ENCODE assay signal across 1 cellular context in the genomic region with DNA sequence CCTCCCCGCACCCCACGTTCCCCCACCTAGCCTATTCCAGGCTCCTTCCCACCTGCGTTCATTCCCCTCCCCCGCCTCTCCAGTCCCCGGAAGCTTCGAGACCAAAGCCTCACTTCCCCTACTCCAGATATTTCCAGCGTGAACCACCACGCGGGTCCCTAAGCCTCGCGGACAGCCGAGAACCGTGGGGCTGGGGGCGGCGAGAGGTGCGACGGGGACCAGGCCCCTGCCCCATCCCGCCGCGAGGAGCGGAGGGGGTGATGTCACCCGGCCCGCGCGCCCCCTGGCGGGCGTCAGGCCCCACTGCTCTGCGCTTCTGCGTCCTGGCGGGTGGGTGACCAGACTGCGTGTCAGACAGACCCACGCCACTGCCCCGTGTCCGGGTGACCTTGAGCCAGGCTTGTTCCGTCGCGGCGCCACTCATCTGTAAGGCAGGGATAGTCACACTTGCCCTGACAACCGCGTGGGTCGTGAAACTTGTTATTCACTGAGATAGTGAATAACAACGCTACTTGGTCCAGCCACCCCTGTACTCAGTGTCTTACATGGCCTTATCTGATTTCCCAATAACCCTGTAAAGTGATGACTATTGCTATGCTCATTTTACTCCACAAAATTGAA.
TF ChIP-seq lines count a peak whose summit lies in the region.

No MANE protein-coding gene starts in this region.

TF ChIP-seq in K562, 482 proteins besides CTCF, POLR2A, EP300 and RAD21 (continued from another document and continues in another):
- TF ChIP-seq, protein P1, sequence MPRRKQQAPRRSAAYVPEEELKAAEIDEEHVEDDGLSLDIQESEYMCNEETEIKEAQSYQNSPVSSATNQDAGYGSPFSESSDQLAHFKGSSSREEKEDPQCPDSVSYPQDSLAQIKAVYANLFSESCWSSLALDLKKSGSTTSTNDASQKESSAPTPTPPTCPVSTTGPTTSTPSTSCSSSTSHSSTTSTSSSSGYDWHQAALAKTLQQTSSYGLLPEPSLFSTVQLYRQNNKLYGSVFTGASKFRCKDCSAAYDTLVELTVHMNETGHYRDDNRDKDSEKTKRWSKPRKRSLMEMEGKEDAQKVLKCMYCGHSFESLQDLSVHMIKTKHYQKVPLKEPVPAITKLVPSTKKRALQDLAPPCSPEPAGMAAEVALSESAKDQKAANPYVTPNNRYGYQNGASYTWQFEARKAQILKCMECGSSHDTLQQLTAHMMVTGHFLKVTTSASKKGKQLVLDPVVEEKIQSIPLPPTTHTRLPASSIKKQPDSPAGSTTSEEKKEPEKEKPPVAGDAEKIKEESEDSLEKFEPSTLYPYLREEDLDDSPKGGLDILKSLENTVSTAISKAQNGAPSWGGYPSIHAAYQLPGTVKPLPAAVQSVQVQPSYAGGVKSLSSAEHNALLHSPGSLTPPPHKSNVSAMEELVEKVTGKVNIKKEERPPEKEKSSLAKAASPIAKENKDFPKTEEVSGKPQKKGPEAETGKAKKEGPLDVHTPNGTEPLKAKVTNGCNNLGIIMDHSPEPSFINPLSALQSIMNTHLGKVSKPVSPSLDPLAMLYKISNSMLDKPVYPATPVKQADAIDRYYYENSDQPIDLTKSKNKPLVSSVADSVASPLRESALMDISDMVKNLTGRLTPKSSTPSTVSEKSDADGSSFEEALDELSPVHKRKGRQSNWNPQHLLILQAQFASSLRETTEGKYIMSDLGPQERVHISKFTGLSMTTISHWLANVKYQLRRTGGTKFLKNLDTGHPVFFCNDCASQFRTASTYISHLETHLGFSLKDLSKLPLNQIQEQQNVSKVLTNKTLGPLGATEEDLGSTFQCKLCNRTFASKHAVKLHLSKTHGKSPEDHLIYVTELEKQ (CRISPR knock-in tag; IDR thresholded peaks at IDR 0.05), result no peak
- TF ChIP-seq POLR3G (IDR thresholded peaks at IDR 0.05; ENCODE audit: extremely low read depth, insufficient read length, insufficient replicate concordance) (no peak), USF1 (CRISPR knock-in tag; IDR thresholded peaks at IDR 0.05) (no peak), HMG20B (CRISPR knock-in tag; IDR thresholded peaks at IDR 0.05) (no peak), DDX20 (tag; IDR thresholded peaks at IDR 0.05; ENCODE audit: low read depth) (no peak), ZNF639 (CRISPR knock-in tag; conservative IDR thresholded peaks at IDR 0.05 in 1 of 2, IDR thresholded peaks at IDR 0.05 in 1 of 2) (no peak), KLF10 (CRISPR knock-in tag; IDR thresholded peaks at IDR 0.05) (no peak), NRF1 (conservative IDR thresholded peaks at IDR 0.05 in 1 of 2, IDR thresholded peaks at IDR 0.05 in 1 of 2) (peak in 1 of 2 experiments; percentile 31; a peak in 2 of 4 replicates), ZBTB1 (CRISPR knock-in tag; IDR thresholded peaks at IDR 0.05; ENCODE audit: borderline replicate concordance, low read depth) (no peak; the same call in 1 of the 2 replicates), ZNF780A (CRISPR knock-in tag; IDR thresholded peaks at IDR 0.05) (no peak), SRF (CRISPR knock-in tag; IDR thresholded peaks at IDR 0.05) (no peak; a peak in 1 of 4 replicates), ELF2 (CRISPR knock-in tag; IDR thresholded peaks at IDR 0.05) (0 out of 2 replicates have a peak, but pooled peaks have one; percentile 70), CCNT2 (IDR thresholded peaks at IDR 0.05; ENCODE audit: borderline replicate concordance, extremely low read depth, insufficient read length, low read depth, low read length) (peak; percentile 97), MXD1 (CRISPR knock-in tag; IDR thresholded peaks at IDR 0.05; ENCODE audit: borderline replicate concordance, poor library complexity, severe bottlenecking) (no peak), NONO (IDR thresholded peaks at IDR 0.05; ENCODE audit: low read depth in 2 of 2, low read length in 1 of 2) (peak in 1 of 2 experiments; percentile 81; a peak in 2 of 4 replicates), MBD2 (IDR thresholded peaks at IDR 0.05; ENCODE audit: borderline replicate concordance, low read depth) (peak; percentile 33; the same call in 1 of the 2 replicates), ZFP30 (CRISPR knock-in tag; IDR thresholded peaks at IDR 0.05; ENCODE audit: borderline replicate concordance) (no peak), HNRNPLL (IDR thresholded peaks at IDR 0.05; ENCODE audit: low read depth, low read length, poor library complexity, severe bottlenecking) (no peak), ZNF431 (CRISPR knock-in tag; IDR thresholded peaks at IDR 0.05) (peak; percentile 72; the same call in 1 of the 2 replicates), ZNF395 (CRISPR knock-in tag; IDR thresholded peaks at IDR 0.05) (peak; percentile 79), EGR1 (conservative IDR thresholded peaks at IDR 0.05) (peak; percentile 38; the same call in 1 of the 2 replicates), NR3C1 (CRISPR knock-in tag; IDR thresholded peaks at IDR 0.05) (no peak), SREBF1 (IDR thresholded peaks at IDR 0.05; ENCODE audit: borderline replicate concordance, low read depth, low read length) (no peak), U2AF1 (optimal IDR thresholded peaks at IDR 0.05; ENCODE audit: low read depth, low read length) (peak; percentile 91), KAT2B (IDR thresholded peaks at IDR 0.05; ENCODE audit: low read depth, low read length) (no peak), CTCFL (IDR thresholded peaks at IDR 0.05; ENCODE audit: borderline replicate concordance, insufficient read depth, low read depth, low read length, poor library complexity, severe bottlenecking) (peak; percentile 97), SNIP1 (IDR thresholded peaks at IDR 0.05; ENCODE audit: low read depth) (no peak), SLC30A9 (CRISPR knock-in tag; IDR thresholded peaks at IDR 0.05) (no peak), TEAD2 (tag; IDR thresholded peaks at IDR 0.05) (no peak), DIDO1 (tag; IDR thresholded peaks at IDR 0.05; ENCODE audit: low read depth) (no peak), NBN (IDR thresholded peaks at IDR 0.05; ENCODE audit: low read depth) (peak; percentile 94), PHB2 (IDR thresholded peaks at IDR 0.05; ENCODE audit: low read depth) (no peak), E4F1 (CRISPR knock-in tag; IDR thresholded peaks at IDR 0.05; ENCODE audit: borderline replicate concordance) (no peak), HMGN3 (IDR thresholded peaks at IDR 0.05; ENCODE audit: borderline replicate concordance, extremely low read depth, insufficient read length, low read depth, low read length) (peak; percentile 95), ZNF79 (CRISPR knock-in tag; IDR thresholded peaks at IDR 0.05; ENCODE audit: low read depth) (no peak)
- TF ChIP-seq, protein P2, sequence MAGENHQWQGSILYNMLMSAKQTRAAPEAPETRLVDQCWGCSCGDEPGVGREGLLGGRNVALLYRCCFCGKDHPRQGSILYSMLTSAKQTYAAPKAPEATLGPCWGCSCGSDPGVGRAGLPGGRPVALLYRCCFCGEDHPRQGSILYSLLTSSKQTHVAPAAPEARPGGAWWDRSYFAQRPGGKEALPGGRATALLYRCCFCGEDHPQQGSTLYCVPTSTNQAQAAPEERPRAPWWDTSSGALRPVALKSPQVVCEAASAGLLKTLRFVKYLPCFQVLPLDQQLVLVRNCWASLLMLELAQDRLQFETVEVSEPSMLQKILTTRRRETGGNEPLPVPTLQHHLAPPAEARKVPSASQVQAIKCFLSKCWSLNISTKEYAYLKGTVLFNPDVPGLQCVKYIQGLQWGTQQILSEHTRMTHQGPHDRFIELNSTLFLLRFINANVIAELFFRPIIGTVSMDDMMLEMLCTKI (IDR thresholded peaks at IDR 0.05; ENCODE audit: partially characterized antibody), result no peak
- TF ChIP-seq, protein P3, sequence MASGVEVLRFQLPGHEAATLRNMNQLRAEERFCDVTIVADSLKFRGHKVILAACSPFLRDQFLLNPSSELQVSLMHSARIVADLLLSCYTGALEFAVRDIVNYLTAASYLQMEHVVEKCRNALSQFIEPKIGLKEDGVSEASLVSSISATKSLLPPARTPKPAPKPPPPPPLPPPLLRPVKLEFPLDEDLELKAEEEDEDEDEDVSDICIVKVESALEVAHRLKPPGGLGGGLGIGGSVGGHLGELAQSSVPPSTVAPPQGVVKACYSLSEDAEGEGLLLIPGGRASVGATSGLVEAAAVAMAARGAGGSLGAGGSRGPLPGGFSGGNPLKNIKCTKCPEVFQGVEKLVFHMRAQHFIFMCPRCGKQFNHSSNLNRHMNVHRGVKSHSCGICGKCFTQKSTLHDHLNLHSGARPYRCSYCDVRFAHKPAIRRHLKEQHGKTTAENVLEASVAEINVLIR (CRISPR knock-in tag; IDR thresholded peaks at IDR 0.05), result no peak
- TF ChIP-seq, protein P4, sequence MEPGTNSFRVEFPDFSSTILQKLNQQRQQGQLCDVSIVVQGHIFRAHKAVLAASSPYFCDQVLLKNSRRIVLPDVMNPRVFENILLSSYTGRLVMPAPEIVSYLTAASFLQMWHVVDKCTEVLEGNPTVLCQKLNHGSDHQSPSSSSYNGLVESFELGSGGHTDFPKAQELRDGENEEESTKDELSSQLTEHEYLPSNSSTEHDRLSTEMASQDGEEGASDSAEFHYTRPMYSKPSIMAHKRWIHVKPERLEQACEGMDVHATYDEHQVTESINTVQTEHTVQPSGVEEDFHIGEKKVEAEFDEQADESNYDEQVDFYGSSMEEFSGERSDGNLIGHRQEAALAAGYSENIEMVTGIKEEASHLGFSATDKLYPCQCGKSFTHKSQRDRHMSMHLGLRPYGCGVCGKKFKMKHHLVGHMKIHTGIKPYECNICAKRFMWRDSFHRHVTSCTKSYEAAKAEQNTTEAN (CRISPR knock-in tag; IDR thresholded peaks at IDR 0.05), result peak; percentile 84; the same call in 1 of the 2 replicates
- TF ChIP-seq, protein P5, sequence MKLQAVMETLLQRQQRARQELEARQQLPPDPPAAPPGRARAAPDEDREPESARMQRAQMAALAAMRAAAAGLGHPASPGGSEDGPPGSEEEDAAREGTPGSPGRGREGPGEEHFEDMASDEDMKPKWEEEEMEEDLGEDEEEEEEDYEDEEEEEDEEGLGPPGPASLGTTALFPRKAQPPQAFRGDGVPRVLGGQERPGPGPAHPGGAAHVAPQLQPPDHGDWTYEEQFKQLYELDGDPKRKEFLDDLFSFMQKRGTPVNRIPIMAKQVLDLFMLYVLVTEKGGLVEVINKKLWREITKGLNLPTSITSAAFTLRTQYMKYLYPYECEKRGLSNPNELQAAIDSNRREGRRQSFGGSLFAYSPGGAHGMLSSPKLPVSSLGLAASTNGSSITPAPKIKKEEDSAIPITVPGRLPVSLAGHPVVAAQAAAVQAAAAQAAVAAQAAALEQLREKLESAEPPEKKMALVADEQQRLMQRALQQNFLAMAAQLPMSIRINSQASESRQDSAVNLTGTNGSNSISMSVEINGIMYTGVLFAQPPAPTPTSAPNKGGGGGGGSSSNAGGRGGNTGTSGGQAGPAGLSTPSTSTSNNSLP (IDR thresholded peaks at IDR 0.05; ENCODE audit: borderline replicate concordance, low read depth, low read length), result no peak
